In genomic region chr3:183818041-183818620, GRCh38 we compare ENCODE assay signal across 18 cellular contexts. TPM values are rescaled to one million over a fixed set of nuclear protein-coding genes. Genes with fewer than 3 reads are reported as not detected.
A peak's percentile ranks its signal among the peaks of the same experiment; 100 is the strongest.
DNase-seq lines count a peak whose midpoint lies in the region; FAIRE-seq and TF ChIP-seq lines count a peak whose summit lies in the region.
"Had no signal": no experiment of that assay in that cellular context is flagged by ENCODE, and none has a peak within 500 bp of the region (broad histone marks: within the 10 kb centered on the region; RNA-seq: fewer than 3 reads in every experiment).

No MANE protein-coding gene starts in this region.

- H3K9me3 ChIP-seq in H1 (ENCODE audit: insufficient read depth in 2 of 2, low read depth in 1 of 2, low read length in 1 of 2) = no peaks in the 10 kb centered on the region
- H3K9me3 ChIP-seq in spleen = no peaks in the 10 kb centered on the region

- in situ Hi-C loops in G401 (cut with HindIII; ENCODE audit: low sequenced_read_pairs) = no loop called here

- no peak overlapping the region for H3K23ac ChIP-seq in H1 (ENCODE audit: insufficient read length)

- CTCF ChIA-PET in H1 (lab: Charles Lee; ENCODE audit: partially characterized antibody) = interaction anchor here (0.5 to 1.2 kb wide), 6 partner anchors 22 to 701 kb away, joined by 3 to 4 read pairs (median 4); no protein-coding TSS in a partner anchor

- peaks cover 0 to 3% of the 10 kb centered on the region in 2 experiments for H4K20me1 ChIP-seq in H1 (replicated peaks in 1 of 2; ENCODE audit: control insufficient read depth in 1 of 2, insufficient read depth in 2 of 2, low read length in 2 of 2)

- H3K36me3 ChIP-seq in H1 (ENCODE audit: control insufficient read depth in 2 of 4, insufficient read depth in 4 of 4, low read length in 3 of 4) (peaks cover 0 to 7% (median 0%) of the 10 kb centered on the region in 4 experiments; a peak in 2 of 8 replicates), spleen (peaks cover 0 to 32% (median 4%) of the 10 kb centered on the region in 6 donors)

- H4K91ac ChIP-seq in H1 (replicated peaks; ENCODE audit: insufficient read length, low read length) = peak overlapping the region; percentile 55

- no peak overlapping the region for H3K4me2 ChIP-seq in H1 (ENCODE audit: insufficient read depth in 1 of 2, low read depth in 2 of 2, low read length in 2 of 2)
- H3K4me2 ChIP-seq: KMS-11 had no signal

- no peaks in the 10 kb centered on the region for H3K79me2 ChIP-seq in H1 (ENCODE audit: control insufficient read depth in 1 of 2, insufficient read depth in 2 of 2, low read length in 2 of 2)

- H2AK5ac ChIP-seq in H1 (ENCODE audit: low read depth, low read length) = no peak overlapping the region

- no peak overlapping the region for H3K56ac ChIP-seq in H1 (replicated peaks; ENCODE audit: insufficient read length, low read depth, low read length)

- H3K18ac ChIP-seq in H1 (ENCODE audit: extremely low read depth, low read length) = no peak overlapping the region

- H3K4me1 ChIP-seq in H1 (replicated peaks in 1 of 4; ENCODE audit: control insufficient read depth in 3 of 4, insufficient read depth in 4 of 4, low read length in 3 of 4) (peaks cover 0 to 4% (median 0%) of the 10 kb centered on the region in 4 experiments; a peak in 3 of 7 replicates), spleen (no peaks in the 10 kb centered on the region)

- H3K4ac ChIP-seq in H1 (replicated peaks; ENCODE audit: insufficient read length, low read depth, low read length) = no peak overlapping the region

- no peak overlapping the region for H2BK15ac ChIP-seq in H1 (ENCODE audit: low read length)

- no peak for TF ChIP-seq CTCF in H1 (IDR thresholded peaks at IDR 0.05; ENCODE audit: control extremely low read depth in 1 of 3, insufficient read depth in 1 of 3, low read depth in 1 of 3, low read length in 3 of 3)
- no peak for TF ChIP-seq CTCF in spleen (IDR thresholded peaks at IDR 0.05 in 8 of 11, conservative IDR thresholded peaks at IDR 0.05 in 3 of 11)

- no peak for TF ChIP-seq RAD21 in H1 (IDR thresholded peaks at IDR 0.05 in 1 of 2, conservative IDR thresholded peaks at IDR 0.05 in 1 of 2; ENCODE audit: low read depth in 2 of 2, low read length in 2 of 2)

- DNase-seq in NCI-H510A treated with DMSO at 0.1 percent for 48 hours (lab: John Stamatoyannopoulos, UW) (peak; percentile 29), NCI-H510A (lab: John Stamatoyannopoulos, UW) (no peak), H1 (ENCODE audit: low read depth in 1 of 2, low spot score in 2 of 2) (no peak), spleen (peak; percentile 69), G401 (ENCODE audit: low spot score) (no peak), NCI-H69 (lab: John Stamatoyannopoulos, UW) (no peak), NCI-H345 treated with DMSO at 0.1 percent for 48 hours (lab: John Stamatoyannopoulos, UW; ENCODE audit: unreplicated experiment) (no peak)
- DNase-seq: 8988T, DMS79, HFFc6, MV-4-11, NCI-H187 treated with DMSO at 0.1 percent for 48 hours, NCI-H446, NCI-H748 treated with DMSO at 0.1 percent for 48 hours, SHP77 had no signal

- H2BK20ac ChIP-seq in H1 (ENCODE audit: low read length) = no peak overlapping the region

- no peak for FAIRE-seq in H1 (lab: Jason Lieb, UNC)
- FAIRE-seq: H54 had no signal

- H3K14ac ChIP-seq in H1 (ENCODE audit: insufficient read length) = no peak overlapping the region

- no peak overlapping the region; the same call in 1 of the 2 replicates for H2BK5ac ChIP-seq in H1 (ENCODE audit: low read depth, low read length)

- TF ChIP-seq POLR2A in H1 (IDR thresholded peaks at IDR 0.05; ENCODE audit: control extremely low read depth in 1 of 2, low read depth in 2 of 2, low read length in 2 of 2) (no peak), spleen (IDR thresholded peaks at IDR 0.05) (no peak)

- no peaks in the 10 kb centered on the region for H3K27me3 ChIP-seq in H1 (replicated peaks in 1 of 4; ENCODE audit: control insufficient read depth in 3 of 4, extremely low read depth in 1 of 4, insufficient read depth in 3 of 4, low read length in 3 of 4)
- no peaks in the 10 kb centered on the region for H3K27me3 ChIP-seq in spleen (replicated peaks in 1 of 7)

- no peak for TF ChIP-seq EP300 in H1 (IDR thresholded peaks at IDR 0.05; ENCODE audit: borderline replicate concordance in 1 of 2, low read depth in 2 of 2, low read length in 2 of 2)

- no peak overlapping the region for H2BK12ac ChIP-seq in H1 (ENCODE audit: low read depth, low read length)

- no peak overlapping the region for H4K5ac ChIP-seq in H1 (ENCODE audit: insufficient read length, low read depth, low read length)

- WGBS in H1 (ENCODE audit: extremely low coverage in 1 of 2, insufficient coverage in 1 of 2, insufficient read length in 1 of 2, insufficient replicate concordance in 2 of 2, low coverage in 1 of 2, low lambda C conversion rate in 2 of 2, missing lambda C conversion rate in 1 of 2), 2 experiments = 87% methylated on average over 14 of the region's 14 CpGs; no CpG with 5 or more reads in 1 of the 2 experiments
- WGBS in spleen, 5 donors = 66 to 90% (median 84%) methylated on average over 9 to 14 of the region's 14 CpGs

- intact Hi-C loops in spleen (cut with DNase I; ENCODE audit: low total_unique reads) = no loop called here

- no peak overlapping the region for H3K9ac ChIP-seq in H1 (replicated peaks in 1 of 4; ENCODE audit: extremely low read depth in 1 of 4, low read depth in 3 of 4, low read length in 3 of 4)
- H3K9ac ChIP-seq: KMS-11 had no signal

- no peaks in the 10 kb centered on the region for H3K23me2 ChIP-seq in H1 (ENCODE audit: low read depth, low read length)

- H3K79me1 ChIP-seq in H1 (ENCODE audit: low read depth, low read length) = no peaks in the 10 kb centered on the region

- peak overlapping the region; percentile 99 for H3K27ac ChIP-seq in angular gyrus (ENCODE audit: low read depth, low read length)
- no peak overlapping the region for H3K27ac ChIP-seq in H1 (ENCODE audit: low read depth, low read length)
- no peak overlapping the region for H3K27ac ChIP-seq in spleen
- H3K27ac ChIP-seq: KMS-11 had no signal

- H2BK120ac ChIP-seq in H1 (replicated peaks; ENCODE audit: low read depth, low read length) = no peak overlapping the region

- 0 out of 2 replicates have a peak overlapping the region, but pooled peaks have one; percentile 2 for H4K8ac ChIP-seq in H1 (ENCODE audit: extremely low read depth, insufficient read depth, low read length)

- no peak overlapping the region for H3K4me3 ChIP-seq in H1 (ENCODE audit: extremely low read depth in 1 of 4, insufficient read depth in 2 of 4, low read depth in 3 of 4, low read length in 4 of 4)
- H3K4me3 ChIP-seq in spleen = no peak overlapping the region

- POLR2A ChIA-PET in H1 (lab: Charles Lee; ENCODE audit: partially characterized antibody) = no interaction called here

- no peak overlapping the region for H2AFZ ChIP-seq in H1 (ENCODE audit: low read length)

TF ChIP-seq in H1, 55 proteins besides CTCF, POLR2A, EP300 and RAD21 (continues in another document):
- TF ChIP-seq SP2 (IDR thresholded peaks at IDR 0.05; ENCODE audit: low read length) = no peak
- TF ChIP-seq FOSL1 (IDR thresholded peaks at IDR 0.05; ENCODE audit: insufficient read depth, low read depth, low read length) = no peak
- TF ChIP-seq BRCA1 (IDR thresholded peaks at IDR 0.05; ENCODE audit: low read depth, low read length) = no peak
- no peak for TF ChIP-seq BCL11A (IDR thresholded peaks at IDR 0.05; ENCODE audit: low read depth in 2 of 2, low read length in 2 of 2)
- no peak for TF ChIP-seq SUZ12 (IDR thresholded peaks at IDR 0.05; ENCODE audit: low read length)
- TF ChIP-seq TCF12 (IDR thresholded peaks at IDR 0.05; ENCODE audit: low read depth, low read length) = no peak
- no peak for TF ChIP-seq JUN (IDR thresholded peaks at IDR 0.05; ENCODE audit: low read depth, low read length)
- no peak for TF ChIP-seq BACH1 (IDR thresholded peaks at IDR 0.05; ENCODE audit: low read length)
- no peak for TF ChIP-seq GABPA (IDR thresholded peaks at IDR 0.05; ENCODE audit: borderline replicate concordance, insufficient read depth, low read length)
- TF ChIP-seq RXRA (IDR thresholded peaks at IDR 0.05; ENCODE audit: insufficient read depth, low read depth, low read length) = no peak
- no peak for TF ChIP-seq SIX5 (IDR thresholded peaks at IDR 0.05; ENCODE audit: low read depth, low read length)
- no peak for TF ChIP-seq CHD1 (IDR thresholded peaks at IDR 0.05; ENCODE audit: low read depth, low read length)
- no peak for TF ChIP-seq KDM5A (IDR thresholded peaks at IDR 0.05; ENCODE audit: low read length)
- TF ChIP-seq CREB1 (IDR thresholded peaks at IDR 0.05) = no peak
- no peak for TF ChIP-seq KDM1A (IDR thresholded peaks at IDR 0.05; ENCODE audit: borderline replicate concordance, low read length)
- TF ChIP-seq CHD2 (IDR thresholded peaks at IDR 0.05; ENCODE audit: low read length) = no peak
- no peak for TF ChIP-seq HDAC6 (IDR thresholded peaks at IDR 0.05; ENCODE audit: low read depth, low read length)

RNA-seq across cellular contexts. Expression of gene MAP6D1, which starts 7.2 kb away (rescaled TPM):
- total RNA-seq in H1 (2021; fragmentation: NEBNext Ultra II Directional; extraction: Animal tissue kit (Norgen Biotek cat#: 25700)) = 4.1 and 5.2 TPM in 2 replicates
- polyA plus RNA-seq in H1 (2011; rRNA removed) (4.8 and 5.4 TPM in 2 replicates), spleen (1 to 10 TPM in 1 of 3 donors, under 1 TPM in 2; 0.77 to 2.1 (median 0.99) TPM)
- polyA plus RNA-seq in H1 (2011; cell fraction: cytosol; rRNA removed) = 3.7 TPM
- 3.7 TPM for polyA plus RNA-seq in H1 (2011; cell fraction: nucleus; rRNA removed)
- polyA plus RNA-seq in H1 (2012, experiment 1 of 2) = 1.2 to 2.5 TPM (median 2.0 TPM) in 4 replicates
- 4.9 TPM for polyA plus RNA-seq in H1 (2012, experiment 2 of 2)
- 3.4 TPM for polyA plus RNA-seq in H1 (2013, experiment 1 of 2)
- polyA plus RNA-seq in H1 (2013, experiment 2 of 2) = 3.8 TPM
- 0.37 and 0.95 TPM in 2 replicates for polyA minus RNA-seq in H1 (2011; rRNA and poly(A)+ RNA removed)
- 1.4 TPM for polyA minus RNA-seq in H1 (2011; cell fraction: cytosol; rRNA and poly(A)+ RNA removed)
- 1.5 TPM for polyA minus RNA-seq in H1 (2011; cell fraction: nucleus; rRNA and poly(A)+ RNA removed)
- 1 to 10 TPM in 6 of 7 donors, not detected in 1; 1.2 to 3.1 (median 1.8) TPM for total RNA-seq in spleen
- 2.4 and 3.2 TPM in 2 replicates for total RNA-seq in G401 (2014; rRNA removed; shearing (Covaris generic))

Comparison
In these comparisons a context has a peak if more than half of its experiments do, and no peak if none do; other contexts are left out.
1. DNase-seq: peak in NCI-H510A treated with DMSO at 0.1 percent for 48 hours (single experiment) and spleen (single experiment); none in NCI-H510A (single experiment), H1 (0 of 2), G401 (single experiment), NCI-H69 (single experiment) and NCI-H345 treated with DMSO at 0.1 percent for 48 hours (single experiment).